8 cellular contexts compared by ENCODE assay signal in genomic region chr2:224927671-224928173, GRCh38.
DNase-seq lines count a peak whose midpoint lies in the region; ATAC-seq, FAIRE-seq and TF ChIP-seq lines count a peak whose summit lies in the region.

No MANE protein-coding gene starts in this region.

- DNase-seq in HL-60 (ENCODE audit: low read depth in 1 of 2, low spot score in 1 of 2) (peak in 1 of 2 experiments; percentile 61), endothelial cell of umbilical vein (ENCODE audit: low read depth, low spot score) (peak; percentile 77), hippocampal formation (lab: John Stamatoyannopoulos, UW) (no peak), NCI-H2171 treated with DMSO at 0.1 percent for 48 hours (lab: John Stamatoyannopoulos, UW) (no peak), GDM1 (lab: John Stamatoyannopoulos, UW) (no peak)
- peak; percentile 61 for DNase-seq in activated CD4-positive, alpha-beta T cell treated with anti-CD3 and anti-CD28 coated beads, Interleukin-2, amount 50 U/mL, for 1 hour
- peak; percentile 38 for DNase-seq in stimulated activated CD8-positive, alpha-beta memory T cell treated with anti-CD3 and anti-CD28 coated beads, Interleukin-12 subunit alpha, Interleukin-12 subunit beta, amount 100 ng/mL, for 4 hours (ENCODE audit: low read depth)

- POLR2A ChIA-PET in endothelial cell of umbilical vein (lab: Charles Lee) = interaction anchor here (0.6 kb wide), 1 partner anchor 18 kb away, joined by 3 read pairs; no protein-coding TSS in a partner anchor

- no peak overlapping the region for H2AFZ ChIP-seq in endothelial cell of umbilical vein (ENCODE audit: low read depth, low read length)

- dilution Hi-C loops in endothelial cell of umbilical vein (cut with MboI; ENCODE audit: extremely low pct_ligation_motif_present, low sequenced_read_pairs) = no loop called here

- no peaks in the 10 kb centered on the region for H4K20me1 ChIP-seq in endothelial cell of umbilical vein (replicated peaks; ENCODE audit: control insufficient read depth, extremely low read depth, insufficient read depth, low read length)

- H3K79me2 ChIP-seq in endothelial cell of umbilical vein (ENCODE audit: control insufficient read depth, insufficient read depth, low read length) = peaks cover 46% of the 10 kb centered on the region

- no peak overlapping the region for H3K9ac ChIP-seq in endothelial cell of umbilical vein (replicated peaks; ENCODE audit: extremely low read depth, insufficient read depth, low read length)

- H3K27me3 ChIP-seq in HL-60 (ENCODE audit: insufficient read depth, poor library complexity, severe bottlenecking) = no peaks in the 10 kb centered on the region
- no peaks in the 10 kb centered on the region for H3K27me3 ChIP-seq in endothelial cell of umbilical vein (ENCODE audit: control insufficient read depth in 2 of 2, insufficient read depth in 2 of 2, low read length in 2 of 2)

- no peaks in the 10 kb centered on the region for H3K9me3 ChIP-seq in endothelial cell of umbilical vein (replicated peaks; ENCODE audit: control insufficient read depth, insufficient read depth, low read length)

- H3K9me1 ChIP-seq in endothelial cell of umbilical vein (replicated peaks; ENCODE audit: control insufficient read depth, extremely low read depth, insufficient read depth, low read length) = no peaks in the 10 kb centered on the region

- intact Hi-C loops in endothelial cell of umbilical vein (cut with micrococcal nuclease) = loop anchor here (1.0 to 5.0 kb wide), 2 partner anchors 20 to 110 kb away; no protein-coding TSS in a partner anchor

- peaks cover 0 to 2% of the 10 kb centered on the region in 2 experiments for H3K36me3 ChIP-seq in endothelial cell of umbilical vein (ENCODE audit: control insufficient read depth in 2 of 2, extremely low read depth in 1 of 2, insufficient read depth in 2 of 2, low read length in 2 of 2)

- no peak overlapping the region for H3K4me2 ChIP-seq in endothelial cell of umbilical vein (ENCODE audit: insufficient read depth, low read length)

- no peak for ATAC-seq in SK-N-SH treated with all-trans-retinoic acid at 6 μM for 48 hours

- H3K27ac ChIP-seq in HL-60 (replicated peaks) (peak overlapping the region; percentile 13), endothelial cell of umbilical vein (ENCODE audit: insufficient read depth, low read depth, low read length) (peak overlapping the region; percentile 87)

- no peak for TF ChIP-seq POLR2A in endothelial cell of umbilical vein (IDR thresholded peaks at IDR 0.05; ENCODE audit: low read depth, low read length)

- BruUV-seq in endothelial cell of umbilical vein (replicated peaks; lab: Mats Ljungman, UMichigan) = no TSS peak

- peaks cover 34% of the 10 kb centered on the region for H3K4me1 ChIP-seq in endothelial cell of umbilical vein (ENCODE audit: control insufficient read depth, extremely low read depth, insufficient read depth, low read length)

- CTCF ChIA-PET in endothelial cell of umbilical vein (lab: Charles Lee) = interaction anchor here (0.8 to 3.2 kb wide), 5 partner anchors 11 to 111 kb away, joined by 4 to 13 read pairs (median 5); no protein-coding TSS in a partner anchor

- no peak for FAIRE-seq in endothelial cell of umbilical vein (lab: Jason Lieb, UNC)

- TF ChIP-seq CTCF in HL-60 (IDR thresholded peaks at IDR 0.05; ENCODE audit: insufficient read depth, low read length) = no peak
- TF ChIP-seq CTCF in endothelial cell of umbilical vein (IDR thresholded peaks at IDR 0.05; ENCODE audit: extremely low read depth in 1 of 2, insufficient read depth in 1 of 2, low read depth in 1 of 2, low read length in 2 of 2) = no peak

- no peak overlapping the region for H3K4me3 ChIP-seq in HL-60 (replicated peaks; ENCODE audit: insufficient read depth, low read length)
- no peak overlapping the region for H3K4me3 ChIP-seq in endothelial cell of umbilical vein (replicated peaks in 1 of 3; ENCODE audit: insufficient read depth in 1 of 3, low read depth in 1 of 3, low read length in 3 of 3)

TF ChIP-seq in endothelial cell of umbilical vein, 7 proteins besides CTCF, POLR2A, EP300 and RAD21:
- TF ChIP-seq JUN (IDR thresholded peaks at IDR 0.05; ENCODE audit: borderline replicate concordance, insufficient read depth, insufficient read length, low read depth) (no peak), MYC (IDR thresholded peaks at IDR 0.05; ENCODE audit: low read depth, low read length) (no peak), MAX (IDR thresholded peaks at IDR 0.05; ENCODE audit: insufficient read depth, insufficient read length) (no peak), POLR2AphosphoS5 (IDR thresholded peaks at IDR 0.05; ENCODE audit: insufficient read depth, low read depth, low read length) (no peak), FOS (IDR thresholded peaks at IDR 0.05; ENCODE audit: borderline replicate concordance, insufficient read depth, low read length) (no peak), EZH2 (IDR thresholded peaks at IDR 0.05; ENCODE audit: borderline replicate concordance, low read depth, low read length, severe bottlenecking) (no peak), GATA2 (IDR thresholded peaks at IDR 0.05; ENCODE audit: insufficient read depth, insufficient read length, low read depth, low read length) (no peak)

TF ChIP-seq in SK-N-SH treated with all-trans-retinoic acid at 6 μM for 48 hours, 23 proteins besides CTCF, POLR2A, EP300 and RAD21:
- no peak for TF ChIP-seq POU6F1 (CRISPR knock-in tag; IDR thresholded peaks at IDR 0.05; ENCODE audit: borderline replicate concordance, low read depth)
- TF ChIP-seq PATZ1 (CRISPR knock-in tag; IDR thresholded peaks at IDR 0.05; ENCODE audit: borderline replicate concordance) = no peak
- no peak for TF ChIP-seq PPARA (CRISPR knock-in tag; IDR thresholded peaks at IDR 0.05; ENCODE audit: borderline replicate concordance)
- TF ChIP-seq ARNTL (CRISPR knock-in tag; IDR thresholded peaks at IDR 0.05; ENCODE audit: borderline replicate concordance, low read depth) = no peak
- no peak for TF ChIP-seq TOX (CRISPR knock-in tag; IDR thresholded peaks at IDR 0.05; ENCODE audit: borderline replicate concordance)

Comparison
In these comparisons a context has a peak if more than half of its experiments do, and no peak if none do; other contexts are left out.
1. DNase-seq: peak in activated CD4-positive, alpha-beta T cell treated with anti-CD3 and anti-CD28 coated beads, Interleukin-2, amount 50 U/mL, for 1 hour (single experiment), endothelial cell of umbilical vein (single experiment) and stimulated activated CD8-positive, alpha-beta memory T cell treated with anti-CD3 and anti-CD28 coated beads, Interleukin-12 subunit alpha, Interleukin-12 subunit beta, amount 100 ng/mL, for 4 hours (single experiment); none in hippocampal formation (0 of 2), NCI-H2171 treated with DMSO at 0.1 percent for 48 hours (single experiment) and GDM1 (single experiment).